In the genomic region with DNA sequence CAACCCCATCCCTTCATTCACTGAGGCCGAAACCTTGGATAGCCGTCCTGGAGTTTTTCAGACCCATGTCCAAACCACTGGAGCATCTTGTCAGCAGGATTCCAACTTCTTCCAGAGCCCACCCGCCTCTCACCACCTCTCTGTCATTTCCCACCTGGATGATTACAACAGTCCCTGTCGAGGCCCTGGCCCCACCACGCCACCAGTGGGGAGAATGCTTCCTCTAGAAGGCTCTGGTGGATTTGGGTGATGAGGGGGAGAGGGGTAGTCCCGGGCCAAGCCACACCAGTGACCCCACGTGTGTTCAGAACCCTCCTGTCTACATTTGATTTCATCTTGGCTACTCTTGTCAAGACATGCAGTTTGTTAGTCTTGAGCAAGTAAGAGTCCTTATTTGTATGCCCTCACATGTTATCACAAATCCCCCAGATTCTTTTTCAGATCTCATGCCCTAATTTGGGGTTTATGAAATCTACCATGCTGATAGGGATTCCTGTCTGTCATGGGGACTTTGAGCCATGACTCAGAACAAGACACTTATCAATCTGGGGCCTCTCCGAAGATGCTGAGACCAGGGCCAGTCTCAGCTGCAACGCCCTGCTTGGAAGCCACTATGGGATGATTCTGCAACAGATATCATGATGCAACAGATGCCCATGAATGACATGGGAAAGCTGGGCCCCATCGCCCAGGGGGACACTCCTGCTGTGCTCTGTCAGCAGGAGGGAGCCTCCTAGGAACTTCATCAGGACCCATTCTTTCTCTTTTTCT, we compare ENCODE assay signal across 13 cellular contexts.
DNase-seq lines count a peak whose midpoint lies in the region; ATAC-seq, FAIRE-seq and TF ChIP-seq lines count a peak whose summit lies in the region.
"Had no signal": no experiment of that assay in that cellular context is flagged by ENCODE, and none has a peak within 500 bp of the region (broad histone marks: within the 10 kb centered on the region; RNA-seq: fewer than 3 reads in every experiment).

No MANE protein-coding gene starts in this region.

- peak; percentile 26 to 32; a peak in 3 of 6 replicates for ATAC-seq in A549
- peak; percentile 96 for ATAC-seq in GM18868 (IDR thresholded peaks at IDR 0.05; ENCODE audit: unreplicated experiment)
- no peak for ATAC-seq in HG03025 (IDR thresholded peaks at IDR 0.05; ENCODE audit: low FRiP score, unreplicated experiment)
- ATAC-seq in Right ventricle myocardium superior (ENCODE audit: poor library complexity) = no peak
- no peak for ATAC-seq in heart left ventricle

- 71% methylated on average over 10 of the region's 10 CpGs for WGBS in A549 (ENCODE audit: missing lambda C conversion rate)
- WGBS in heart left ventricle, 4 donors = 88 to 97% (median 92%) methylated on average over 10 of the region's 10 CpGs

- H3K9me3 ChIP-seq in A549 (no peaks in the 10 kb centered on the region), heart left ventricle (no peaks in the 10 kb centered on the region), SJCRH30 (replicated peaks) (no peaks in the 10 kb centered on the region)
- H3K9me3 ChIP-seq: stomach had no signal

- peak in 1 of 2 experiments; percentile 71 for DNase-seq in A549 (ENCODE audit: low read depth in 1 of 2, low spot score in 1 of 2)
- DNase-seq in SW480 (ENCODE audit: low spot score) = peak; percentile 52
- DNase-seq in mesothelial cell of epicardium (ENCODE audit: low spot score in 2 of 2, unreplicated experiment in 2 of 2) = no peak
- no peak for DNase-seq in Right ventricle myocardium superior
- no peak for DNase-seq in heart left ventricle
- DNase-seq in SJCRH30 = no peak
- DNase-seq: central memory CD4-positive, alpha-beta T cell; H9; NCI-H1048; stimulated activated CD4-positive, alpha-beta T cell treated with anti-CD3 and anti-CD28 coated beads, Interleukin-2, amount 100 ng/mL, for 24 hours; stomach had no signal

- no peak overlapping the region for H3K4me3 Mint-ChIP-seq in mesothelial cell of epicardium
- H3K4me3 Mint-ChIP-seq: H9 had no signal

- no peak for TF ChIP-seq EP300 in A549 (IDR thresholded peaks at IDR 0.05)

- H3K4me1 Mint-ChIP-seq in mesothelial cell of epicardium = peaks cover 70% of the 10 kb centered on the region

- peak overlapping the region; percentile 83 for H3K4me2 ChIP-seq in A549

- H3K27me3 ChIP-seq in heart left ventricle = no peaks in the 10 kb centered on the region
- H3K27me3 ChIP-seq in SJCRH30 = no peaks in the 10 kb centered on the region
- H3K27me3 ChIP-seq: stomach had no signal

- H3K36me3 Mint-ChIP-seq in mesothelial cell of epicardium = no peaks in the 10 kb centered on the region

- H3K4me1 ChIP-seq in A549 (peaks cover 33% of the 10 kb centered on the region), heart left ventricle (peaks cover 0 to 27% (median 7%) of the 10 kb centered on the region in 12 donors), SJCRH30 (peaks cover 29% of the 10 kb centered on the region)

- TF ChIP-seq CTCF in A549 (IDR thresholded peaks at IDR 0.05) = no peak
- no peak for TF ChIP-seq CTCF in mesothelial cell of epicardium (IDR thresholded peaks at IDR 0.05; ENCODE audit: unreplicated experiment)
- TF ChIP-seq CTCF in heart left ventricle (IDR thresholded peaks at IDR 0.05) = no peak

- no peak for TF ChIP-seq RAD21 in A549 (conservative IDR thresholded peaks at IDR 0.05 in 1 of 2, IDR thresholded peaks at IDR 0.05 in 1 of 2)

- peak overlapping the region; percentile 94 for H3K27ac Mint-ChIP-seq in mesothelial cell of epicardium

- TF ChIP-seq POLR2A in A549 (IDR thresholded peaks at IDR 0.05; ENCODE audit: low read length) = no peak
- TF ChIP-seq POLR2A in heart left ventricle (IDR thresholded peaks at IDR 0.05) = no peak

- no peak for FAIRE-seq in A549 (lab: Jason Lieb, UNC)

- H3K27ac ChIP-seq in A549 (peak overlapping the region; percentile 80 to 90), heart left ventricle (no peak overlapping the region), SJCRH30 (no peak overlapping the region)

- no peak overlapping the region for H3K4me3 ChIP-seq in A549
- no peak overlapping the region for H3K4me3 ChIP-seq in heart left ventricle
- no peak overlapping the region for H3K4me3 ChIP-seq in SJCRH30
- H3K4me3 ChIP-seq: stomach had no signal

- H3K27me3 Mint-ChIP-seq in mesothelial cell of epicardium (ENCODE audit: low read depth) = no peaks in the 10 kb centered on the region

- POLR2A ChIA-PET in A549 (lab: Yijun Ruan, JAX) = no interaction called here

- CTCF ChIA-PET in A549 (lab: Yijun Ruan, JAX) = interaction anchor here (1.0 to 2.0 kb wide), 4 partner anchors 46 to 93 kb away, joined by 3 to 10 read pairs (median 4); no protein-coding TSS in a partner anchor

- H3K36me3 ChIP-seq in heart left ventricle = no peaks in the 10 kb centered on the region
- no peaks in the 10 kb centered on the region for H3K36me3 ChIP-seq in SJCRH30
- H3K36me3 ChIP-seq: stomach had no signal

- intact Hi-C loops in Right ventricle myocardium superior (cut with DNase I) = no loop called here
- intact Hi-C loops in heart left ventricle (cut with DNase I) = no loop called here

- no peaks in the 10 kb centered on the region for H3K9me3 Mint-ChIP-seq in mesothelial cell of epicardium
- H3K9me3 Mint-ChIP-seq: H9 had no signal

TF ChIP-seq in A549, 52 proteins besides CTCF, POLR2A, EP300 and RAD21 (continues in another document):
- TF ChIP-seq, protein P1, sequence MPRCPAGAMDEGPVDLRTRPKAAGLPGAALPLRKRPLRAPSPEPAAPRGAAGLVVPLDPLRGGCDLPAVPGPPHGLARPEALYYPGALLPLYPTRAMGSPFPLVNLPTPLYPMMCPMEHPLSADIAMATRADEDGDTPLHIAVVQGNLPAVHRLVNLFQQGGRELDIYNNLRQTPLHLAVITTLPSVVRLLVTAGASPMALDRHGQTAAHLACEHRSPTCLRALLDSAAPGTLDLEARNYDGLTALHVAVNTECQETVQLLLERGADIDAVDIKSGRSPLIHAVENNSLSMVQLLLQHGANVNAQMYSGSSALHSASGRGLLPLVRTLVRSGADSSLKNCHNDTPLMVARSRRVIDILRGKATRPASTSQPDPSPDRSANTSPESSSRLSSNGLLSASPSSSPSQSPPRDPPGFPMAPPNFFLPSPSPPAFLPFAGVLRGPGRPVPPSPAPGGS (IDR thresholded peaks at IDR 0.05) = no peak
- TF ChIP-seq HEYL (CRISPR knock-in tag; IDR thresholded peaks at IDR 0.05) = no peak
- TF ChIP-seq, protein P2, sequence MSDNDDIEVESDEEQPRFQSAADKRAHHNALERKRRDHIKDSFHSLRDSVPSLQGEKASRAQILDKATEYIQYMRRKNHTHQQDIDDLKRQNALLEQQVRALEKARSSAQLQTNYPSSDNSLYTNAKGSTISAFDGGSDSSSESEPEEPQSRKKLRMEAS (IDR thresholded peaks at IDR 0.05) = no peak
- no peak for TF ChIP-seq CHD4 (IDR thresholded peaks at IDR 0.05; ENCODE audit: borderline replicate concordance)
- TF ChIP-seq, protein P3, sequence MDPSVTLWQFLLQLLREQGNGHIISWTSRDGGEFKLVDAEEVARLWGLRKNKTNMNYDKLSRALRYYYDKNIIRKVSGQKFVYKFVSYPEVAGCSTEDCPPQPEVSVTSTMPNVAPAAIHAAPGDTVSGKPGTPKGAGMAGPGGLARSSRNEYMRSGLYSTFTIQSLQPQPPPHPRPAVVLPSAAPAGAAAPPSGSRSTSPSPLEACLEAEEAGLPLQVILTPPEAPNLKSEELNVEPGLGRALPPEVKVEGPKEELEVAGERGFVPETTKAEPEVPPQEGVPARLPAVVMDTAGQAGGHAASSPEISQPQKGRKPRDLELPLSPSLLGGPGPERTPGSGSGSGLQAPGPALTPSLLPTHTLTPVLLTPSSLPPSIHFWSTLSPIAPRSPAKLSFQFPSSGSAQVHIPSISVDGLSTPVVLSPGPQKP (IDR thresholded peaks at IDR 0.05; ENCODE audit: low read depth, low read length) = no peak
- no peak for TF ChIP-seq ZFP36 (IDR thresholded peaks at IDR 0.05; ENCODE audit: borderline replicate concordance, partially characterized antibody)
- no peak for TF ChIP-seq ZC3H11A (IDR thresholded peaks at IDR 0.05)
- TF ChIP-seq, protein P4, sequence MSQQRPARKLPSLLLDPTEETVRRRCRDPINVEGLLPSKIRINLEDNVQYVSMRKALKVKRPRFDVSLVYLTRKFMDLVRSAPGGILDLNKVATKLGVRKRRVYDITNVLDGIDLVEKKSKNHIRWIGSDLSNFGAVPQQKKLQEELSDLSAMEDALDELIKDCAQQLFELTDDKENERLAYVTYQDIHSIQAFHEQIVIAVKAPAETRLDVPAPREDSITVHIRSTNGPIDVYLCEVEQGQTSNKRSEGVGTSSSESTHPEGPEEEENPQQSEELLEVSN (IDR thresholded peaks at IDR 0.05; ENCODE audit: borderline replicate concordance, low read depth) = no peak
- TF ChIP-seq FOSL2 (IDR thresholded peaks at IDR 0.05) = no peak
- 0 out of 2 replicates have a peak, but pooled peaks have one; percentile 9 for TF ChIP-seq FOSL2 (CRISPR knock-in tag; IDR thresholded peaks at IDR 0.05)
- no peak for TF ChIP-seq HOXB13 (CRISPR knock-in tag; IDR thresholded peaks at IDR 0.05; ENCODE audit: low read depth)
- TF ChIP-seq ZNF302 (CRISPR knock-in tag; IDR thresholded peaks at IDR 0.05) = no peak
- peak; percentile 66 to 69 for TF ChIP-seq CEBPB (IDR thresholded peaks at IDR 0.05)
- no peak for TF ChIP-seq SMC3 (IDR thresholded peaks at IDR 0.05)
- no peak for TF ChIP-seq EHF (CRISPR knock-in tag; IDR thresholded peaks at IDR 0.05)
- TF ChIP-seq JUNB (IDR thresholded peaks at IDR 0.05) = no peak
- TF ChIP-seq MAZ (IDR thresholded peaks at IDR 0.05; ENCODE audit: borderline replicate concordance, low read depth, low read length) = no peak
- TF ChIP-seq, protein P5, sequence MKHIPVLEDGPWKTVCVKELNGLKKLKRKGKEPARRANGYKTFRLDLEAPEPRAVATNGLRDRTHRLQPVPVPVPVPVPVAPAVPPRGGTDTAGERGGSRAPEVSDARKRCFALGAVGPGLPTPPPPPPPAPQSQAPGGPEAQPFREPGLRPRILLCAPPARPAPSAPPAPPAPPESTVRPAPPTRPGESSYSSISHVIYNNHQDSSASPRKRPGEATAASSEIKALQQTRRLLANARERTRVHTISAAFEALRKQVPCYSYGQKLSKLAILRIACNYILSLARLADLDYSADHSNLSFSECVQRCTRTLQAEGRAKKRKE (CRISPR knock-in tag; IDR thresholded peaks at IDR 0.05; ENCODE audit: low read depth) = no peak
- TF ChIP-seq KDM5A (IDR thresholded peaks at IDR 0.05) = no peak
- TF ChIP-seq POLR2AphosphoS2 (conservative IDR thresholded peaks at IDR 0.05; ENCODE audit: low read length) = no peak
- TF ChIP-seq PHF8 (IDR thresholded peaks at IDR 0.05; ENCODE audit: borderline replicate concordance, low read depth) = no peak
- TF ChIP-seq ESRRA (IDR thresholded peaks at IDR 0.05; ENCODE audit: borderline replicate concordance, low read length) = no peak

Comparison
In these comparisons a context has a peak if more than half of its experiments do, and no peak if none do; other contexts are left out.
1. ATAC-seq: peak in A549 (2 of 2) and GM18868 (single experiment); none in HG03025 (single experiment), Right ventricle myocardium superior (single experiment) and heart left ventricle (0 of 4).
2. H3K27ac ChIP-seq: peak in A549 (2 of 2); none in heart left ventricle (0 of 12) and SJCRH30 (single experiment).